11 cellular contexts compared by ENCODE assay signal in the genomic region with DNA sequence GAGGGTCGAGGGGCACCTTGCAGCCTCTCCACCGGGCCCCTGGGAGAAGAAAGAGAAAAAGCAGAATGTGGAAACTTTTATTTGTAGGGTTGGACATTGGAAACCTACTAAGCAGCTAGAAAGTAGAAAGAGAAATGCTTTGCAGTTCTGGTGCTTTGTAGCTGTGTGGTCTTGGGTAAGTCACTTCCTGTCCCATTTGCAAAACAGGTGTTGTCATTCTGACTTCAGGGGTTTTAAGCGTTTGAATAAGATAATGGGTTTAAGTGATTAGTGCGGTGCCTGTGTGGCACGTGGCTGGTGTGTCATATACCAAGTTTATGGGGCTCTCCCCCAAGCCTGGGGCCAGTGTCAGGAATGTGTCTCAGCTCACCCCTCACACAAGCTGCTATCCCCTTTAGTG. TPM values are rescaled to one million over a fixed set of nuclear protein-coding genes. Genes with fewer than 3 reads are reported as not detected.
DNase-seq lines count a peak whose midpoint lies in the region; ATAC-seq and TF ChIP-seq lines count a peak whose summit lies in the region.
"Had no signal": no experiment of that assay in that cellular context is flagged by ENCODE, and none has a peak within 500 bp of the region (broad histone marks: within the 10 kb centered on the region; RNA-seq: fewer than 3 reads in every experiment).

No MANE protein-coding gene starts in this region.

- no peaks in the 10 kb centered on the region for H3K36me3 ChIP-seq in gastrocnemius medialis
- H3K36me3 ChIP-seq: ascending aorta had no signal

- POLR2A ChIA-PET in RWPE1 (lab: Yijun Ruan, JAX; ENCODE audit: low non-redundant PET), result no interaction called here

- TF ChIP-seq CTCF in gastrocnemius medialis (IDR thresholded peaks at IDR 0.05 in 4 of 5, conservative IDR thresholded peaks at IDR 0.05 in 1 of 5) (no peak), RWPE1 (conservative IDR thresholded peaks at IDR 0.05; ENCODE audit: low read depth) (no peak)

- ATAC-seq in HG02938 (IDR thresholded peaks at IDR 0.05; ENCODE audit: unreplicated experiment) (peak; percentile 51), gastrocnemius medialis (no peak)
- ATAC-seq in activated naive CD4-positive, alpha-beta T cell treated with anti-CD3 and anti-CD28 coated beads, Interleukin-2, amount 50 U/mL, for 72 hours, result peak; percentile 75 to 87

- TF ChIP-seq POLR2A in gastrocnemius medialis (IDR thresholded peaks at IDR 0.05), result no peak

- no peak overlapping the region for H3K27ac Mint-ChIP-seq in activated naive CD4-positive, alpha-beta T cell treated with anti-CD3 and anti-CD28 coated beads, Interleukin-2, amount 50 U/mL, for 72 hours

- CTCF ChIA-PET in RWPE1 (lab: Yijun Ruan, JAX), result interaction anchor here (0.9 to 1.3 kb wide), 2 partner anchors 9 to 241 kb away, joined by 3 to 14 read pairs; no protein-coding TSS in a partner anchor

- in situ Hi-C loops in gastrocnemius medialis (cut with MboI; ENCODE audit: low sequenced_read_pairs in 4 of 4), result loop anchor here in 1 of 4 donors (25.0 kb wide), 1 partner anchor 111 kb away; no protein-coding TSS in a partner anchor

- peaks cover 37 to 70% (median 54%) of the 10 kb centered on the region in 3 donors for H3K27me3 ChIP-seq in gastrocnemius medialis

- H3K9me3 ChIP-seq in gastrocnemius medialis, result no peaks in the 10 kb centered on the region
- H3K9me3 ChIP-seq: ascending aorta had no signal

- no peaks in the 10 kb centered on the region for H3K9me3 Mint-ChIP-seq in activated naive CD4-positive, alpha-beta T cell treated with anti-CD3 and anti-CD28 coated beads, Interleukin-2, amount 50 U/mL, for 72 hours

- intact Hi-C loops in gastrocnemius medialis (cut with DNase I; ENCODE audit: low total_unique reads), result no loop called here

- peaks cover 4 to 7% of the 10 kb centered on the region in 2 donors for H3K4me1 ChIP-seq in gastrocnemius medialis
- H3K4me1 ChIP-seq: parathyroid adenoma had no signal

- H3K4me3 ChIP-seq in gastrocnemius medialis, result peak overlapping the region in 3 of 4 donors; percentile 36 to 47 (median 47)

- H3K27ac ChIP-seq in gastrocnemius medialis, result peak overlapping the region in 2 of 4 donors; percentile 8 to 9
- H3K27ac ChIP-seq in RWPE1, result no peak overlapping the region
- H3K27ac ChIP-seq: ascending aorta, parathyroid adenoma had no signal

- peak; percentile 7 for DNase-seq in activated effector memory CD4-positive, alpha-beta T cell treated with Interleukin-2 at 50 U/mL for 16 hours
- no peak for DNase-seq in activated effector memory CD4-positive, alpha-beta T cell treated with anti-CD3 and anti-CD28 coated beads, Interleukin-2, amount 50 U/mL, for 16 hours
- no peak for DNase-seq in activated naive CD4-positive, alpha-beta T cell treated with anti-CD3 and anti-CD28 coated beads, Interleukin-2, amount 50 U/mL, for 72 hours (ENCODE audit: low spot score in 2 of 2)
- DNase-seq in gastrocnemius medialis (no peak), HCEC 1CT (no peak), RWPE1 (ENCODE audit: low spot score) (no peak), NCI-H510A (lab: John Stamatoyannopoulos, UW) (no peak)
- DNase-seq: NCI-H2029 treated with DMSO at 0.1 percent for 48 hours had no signal

- no peaks in the 10 kb centered on the region for H3K36me3 Mint-ChIP-seq in activated naive CD4-positive, alpha-beta T cell treated with anti-CD3 and anti-CD28 coated beads, Interleukin-2, amount 50 U/mL, for 72 hours

RNA-seq across cellular contexts. Expression of a gene that starts 1.6 kb away (rescaled TPM):
- total RNA-seq in activated naive CD4-positive, alpha-beta T cell treated with anti-CD3 and anti-CD28 coated beads, Interleukin-2, amount 50 U/mL, for 72 hours, result not detected
- total RNA-seq in gastrocnemius medialis, result 1 to 10 TPM; 6.1 to 9.2 (median 7.2) TPM

Comparison
In these comparisons a context has a peak if more than half of its experiments do, and no peak if none do; other contexts are left out.
1. ATAC-seq: peak in HG02938 (single experiment) and activated naive CD4-positive, alpha-beta T cell treated with anti-CD3 and anti-CD28 coated beads, Interleukin-2, amount 50 U/mL, for 72 hours (2 of 2); none in gastrocnemius medialis (0 of 2).
2. RNA of a gene that starts 1.6 kb away (total RNA-seq): 6.1 to 9.2 TPM in gastrocnemius medialis; not detected in activated naive CD4-positive, alpha-beta T cell treated with anti-CD3 and anti-CD28 coated beads, Interleukin-2, amount 50 U/mL, for 72 hours; every median in the first group is over 4 times any median in the second.